In the genomic region with DNA sequence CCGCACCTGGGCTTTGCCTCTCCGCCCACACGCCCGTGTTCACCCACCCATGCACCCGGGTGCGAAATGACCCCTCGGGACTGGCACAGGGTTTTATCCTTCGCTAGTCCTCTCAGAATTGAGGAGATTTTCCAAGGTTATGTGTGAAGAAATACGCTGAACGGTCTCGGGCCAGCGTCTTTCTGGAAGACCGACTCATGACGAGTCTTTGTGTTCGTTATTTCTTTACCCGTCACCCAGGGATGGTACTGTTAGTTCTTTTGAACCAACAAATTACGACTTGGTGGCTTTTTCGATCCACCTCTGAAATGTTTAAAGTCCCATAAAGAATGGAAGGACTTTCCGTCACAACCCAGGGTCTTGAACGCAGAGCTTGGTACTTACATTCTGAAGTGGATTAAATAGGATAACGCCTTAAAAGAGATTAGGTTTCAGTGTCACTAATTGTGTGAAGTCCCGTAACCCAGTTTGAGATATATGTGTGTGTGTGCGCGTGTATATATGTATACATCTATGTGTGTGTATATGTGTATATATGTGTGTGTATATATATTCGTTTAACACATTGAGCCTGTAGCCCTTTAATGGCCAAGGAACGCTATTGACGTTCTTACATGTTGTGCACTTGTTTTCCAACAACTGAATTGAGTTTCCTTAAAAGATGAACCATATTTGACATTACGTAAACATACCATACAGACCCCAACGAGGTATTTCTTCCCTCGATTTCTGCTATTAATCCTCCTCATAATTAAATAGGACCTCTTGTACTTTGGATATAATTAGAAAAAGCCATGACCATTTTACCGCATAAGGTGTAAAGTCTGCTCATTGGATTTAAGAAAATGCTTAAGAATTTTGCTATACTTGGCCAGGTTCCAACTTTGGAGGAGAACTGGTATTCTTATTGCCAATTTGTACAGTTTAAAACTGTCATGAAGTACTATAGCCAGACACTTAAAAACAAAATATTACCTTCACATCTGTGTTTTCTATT, we compare ENCODE assay signal across 8 cellular contexts. TPM values are rescaled to one million over a fixed set of nuclear protein-coding genes. Genes with fewer than 3 reads are reported as not detected.
A peak's percentile ranks its signal among the peaks of the same experiment; 100 is the strongest.
DNase-seq lines count a peak whose midpoint lies in the region; ATAC-seq and TF ChIP-seq lines count a peak whose summit lies in the region.

No MANE protein-coding gene starts in this region.

- peak overlapping the region; percentile 91 for H3K27ac Mint-ChIP-seq in activated CD4-positive, alpha-beta memory T cell treated with anti-CD3 and anti-CD28 coated beads, Interleukin-2, amount 10 ng/mL, durations not matched to agents 7 days and 5 days
- H3K27ac Mint-ChIP-seq in glutamatergic neuron (ENCODE audit: unreplicated experiment), result peak overlapping the region; percentile 96

- H3K36me3 Mint-ChIP-seq in activated CD4-positive, alpha-beta memory T cell treated with anti-CD3 and anti-CD28 coated beads, Interleukin-2, amount 10 ng/mL, durations not matched to agents 7 days and 5 days (ENCODE audit: low read depth), result peaks cover 9% of the 10 kb centered on the region
- no peaks in the 10 kb centered on the region for H3K36me3 Mint-ChIP-seq in glutamatergic neuron (ENCODE audit: unreplicated experiment)

- no peaks in the 10 kb centered on the region for H3K27me3 Mint-ChIP-seq in activated CD4-positive, alpha-beta memory T cell treated with anti-CD3 and anti-CD28 coated beads, Interleukin-2, amount 10 ng/mL, durations not matched to agents 7 days and 5 days
- peaks cover 3% of the 10 kb centered on the region for H3K27me3 Mint-ChIP-seq in glutamatergic neuron (ENCODE audit: unreplicated experiment)

- H3K4me1 ChIP-seq in HUES64 (ENCODE audit: insufficient read depth, low read length), result peaks cover 25% of the 10 kb centered on the region; the same call in 1 of the 2 replicates

- peak overlapping the region; percentile 98 for H3K4me3 Mint-ChIP-seq in activated CD4-positive, alpha-beta memory T cell treated with anti-CD3 and anti-CD28 coated beads, Interleukin-2, amount 10 ng/mL, durations not matched to agents 7 days and 5 days
- peak overlapping the region; percentile 95 for H3K4me3 Mint-ChIP-seq in glutamatergic neuron (ENCODE audit: unreplicated experiment)

- 0 out of 2 replicates have a peak, but pooled peaks cover 3% of the 10 kb centered on the region for H3K36me3 ChIP-seq in HUES64 (ENCODE audit: insufficient read depth, low read length)

- 5% methylated on average over 31 of the region's 31 CpGs for WGBS in HUES64

- ATAC-seq in HG03342 (IDR thresholded peaks at IDR 0.05; ENCODE audit: unreplicated experiment), result no peak

- peak overlapping the region; percentile 96 for H3K27ac ChIP-seq in HUES64 (ENCODE audit: low read depth, low read length)

- POLR2A ChIA-PET in activated CD4-positive, alpha-beta memory T cell treated with anti-CD3 and anti-CD28 coated beads, Interleukin-2, amount 10 ng/mL, durations not matched to agents 7 days and 5 days (lab: Charles Lee), result interaction anchor here (1.4 to 2.4 kb wide), 3 partner anchors 13 to 103 kb away, joined by 4 to 27 read pairs (median 12); a partner anchor contains a TSS

- H3K4me3 ChIP-seq in HUES64 (ENCODE audit: low read length), result peak overlapping the region; percentile 92
- peak overlapping the region; percentile 91 for H3K4me3 ChIP-seq in retinal pigment epithelial cell (ENCODE audit: low read length)

- DNase-seq in DMS53 (lab: John Stamatoyannopoulos, UW) (peak; percentile 72), glutamatergic neuron (no peak), retinal pigment epithelial cell (ENCODE audit: low read depth) (peak; percentile 34), NCI-H226 (no peak)
- DNase-seq in activated CD4-positive, alpha-beta memory T cell treated with anti-CD3 and anti-CD28 coated beads, Interleukin-2, amount 10 ng/mL, durations not matched to agents 7 days and 5 days, result no peak
- DNase-seq in stimulated activated CD4-positive, alpha-beta T cell treated with anti-CD3 and anti-CD28 coated beads, Interleukin-4, amount 100 ng/mL, for 24 hours, result no peak

- peak overlapping the region; percentile 91 for H3K9ac ChIP-seq in HUES64 (ENCODE audit: low read depth, low read length)

- no peaks in the 10 kb centered on the region for H3K9me3 Mint-ChIP-seq in activated CD4-positive, alpha-beta memory T cell treated with anti-CD3 and anti-CD28 coated beads, Interleukin-2, amount 10 ng/mL, durations not matched to agents 7 days and 5 days
- peaks cover 15% of the 10 kb centered on the region for H3K9me3 Mint-ChIP-seq in glutamatergic neuron (ENCODE audit: unreplicated experiment)

- no peaks in the 10 kb centered on the region for H3K9me3 ChIP-seq in HUES64 (ENCODE audit: insufficient read depth, low read depth, low read length)

- CTCF ChIA-PET in activated CD4-positive, alpha-beta memory T cell treated with anti-CD3 and anti-CD28 coated beads, Interleukin-2, amount 10 ng/mL, durations not matched to agents 7 days and 5 days (lab: Charles Lee), result interaction anchor here (0.9 to 2.0 kb wide), 5 partner anchors 12 to 155 kb away, joined by 3 to 11 read pairs (median 3); a partner anchor contains a TSS

- TF ChIP-seq CTCF in glutamatergic neuron (IDR thresholded peaks at IDR 0.05; ENCODE audit: partially characterized antibody, unreplicated experiment) (no peak), retinal pigment epithelial cell (conservative IDR thresholded peaks at IDR 0.05; ENCODE audit: low read depth, low read length) (no peak)

- peaks cover 61% of the 10 kb centered on the region for H3K4me1 Mint-ChIP-seq in activated CD4-positive, alpha-beta memory T cell treated with anti-CD3 and anti-CD28 coated beads, Interleukin-2, amount 10 ng/mL, durations not matched to agents 7 days and 5 days
- H3K4me1 Mint-ChIP-seq in glutamatergic neuron (ENCODE audit: low read depth, unreplicated experiment), result peaks cover 31% of the 10 kb centered on the region

- H3K27me3 ChIP-seq in HUES64 (ENCODE audit: insufficient read depth, low read length), result no peaks in the 10 kb centered on the region

RNA-seq across cellular contexts. Expression of a gene that starts 0.9 kb away (rescaled TPM):
- polyA plus RNA-seq in HUES64 (2013, experiment 1 of 2), result 81.4 TPM
- 78.7 TPM for polyA plus RNA-seq in HUES64 (2013, experiment 2 of 2)
- total RNA-seq in activated CD4-positive, alpha-beta memory T cell treated with anti-CD3 and anti-CD28 coated beads, Interleukin-2, amount 10 ng/mL, durations not matched to agents 7 days and 5 days, result 10 to 100 TPM; 63.3 to 67.5 TPM
- 79.7 TPM for total RNA-seq in glutamatergic neuron (ENCODE audit: unreplicated experiment)

Comparison
In these comparisons a context has a peak if more than half of its experiments do, and no peak if none do; other contexts are left out.
1. DNase-seq: peak in DMS53 (single experiment) and retinal pigment epithelial cell (single experiment); none in activated CD4-positive, alpha-beta memory T cell treated with anti-CD3 and anti-CD28 coated beads, Interleukin-2, amount 10 ng/mL, durations not matched to agents 7 days and 5 days (single experiment), glutamatergic neuron (single experiment), NCI-H226 (single experiment) and stimulated activated CD4-positive, alpha-beta T cell treated with anti-CD3 and anti-CD28 coated beads, Interleukin-4, amount 100 ng/mL, for 24 hours (single experiment).